ENCODE assay signal across 10 cellular contexts in the genomic region with DNA sequence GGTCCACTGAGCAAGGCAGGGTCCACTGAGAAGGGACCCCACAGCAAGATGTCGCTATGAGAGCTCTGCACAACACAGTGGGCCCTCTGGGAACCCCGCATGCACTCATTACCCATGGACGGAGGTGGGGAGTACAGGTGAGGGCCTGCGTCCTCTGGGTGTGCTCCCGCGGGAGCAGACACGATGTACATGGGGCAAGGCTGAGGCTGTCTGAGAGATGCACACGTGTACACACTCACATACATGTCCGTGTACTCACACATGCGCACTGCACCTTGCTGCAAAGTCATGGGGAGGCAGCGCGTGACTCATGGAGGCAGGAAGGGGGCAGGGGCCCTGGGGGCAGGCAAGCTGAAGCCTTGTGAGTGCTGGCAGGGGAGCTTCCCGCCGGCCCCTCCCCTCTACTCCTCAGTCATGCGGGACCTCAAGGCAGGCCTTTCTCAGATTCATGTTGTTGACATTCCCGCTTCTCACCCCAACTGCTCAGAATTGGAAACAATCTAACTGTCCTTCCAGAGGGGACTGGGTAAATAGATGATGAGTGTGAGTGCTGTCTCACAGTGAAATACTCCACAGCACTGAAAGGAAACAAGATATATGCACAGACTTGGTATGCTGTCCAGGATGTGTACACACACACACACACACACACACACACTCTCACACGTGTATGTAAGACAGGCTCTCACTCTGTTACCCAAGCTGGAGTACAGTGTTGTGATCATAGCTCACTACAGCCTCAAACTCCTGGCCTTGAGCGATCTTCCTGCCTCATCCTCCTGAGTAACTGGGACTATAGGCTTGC. TPM values are rescaled to one million over a fixed set of nuclear protein-coding genes. Genes with fewer than 3 reads are reported as not detected.
DNase-seq lines count a peak whose midpoint lies in the region; ATAC-seq and TF ChIP-seq lines count a peak whose summit lies in the region.
"Had no signal": no experiment of that assay in that cellular context is flagged by ENCODE, and none has a peak within 500 bp of the region (broad histone marks: within the 10 kb centered on the region; RNA-seq: fewer than 3 reads in every experiment).

No MANE protein-coding gene starts in this region.

- TF ChIP-seq POLR2A in suprapubic skin (IDR thresholded peaks at IDR 0.05), result no peak

- H3K4me3 Mint-ChIP-seq in activated T-cell treated with anti-CD3 and anti-CD28 coated beads, Interleukin-2, amount 50 U/mL, for 4 hours, result no peak overlapping the region

- no peak for TF ChIP-seq EP300 in suprapubic skin (IDR thresholded peaks at IDR 0.05)

- no peak overlapping the region for H3K4me3 ChIP-seq in suprapubic skin
- H3K4me3 ChIP-seq: BLaER1 treated with 17β-estradiol and CSF1 and Interleukin-3, amounts not matched to agents 10 nM and 100 nM had no signal

- no peaks in the 10 kb centered on the region for H3K4me1 Mint-ChIP-seq in activated T-cell treated with anti-CD3 and anti-CD28 coated beads, Interleukin-2, amount 50 U/mL, for 4 hours (ENCODE audit: low read depth)

- H3K4me1 ChIP-seq in suprapubic skin, result peaks cover 13% of the 10 kb centered on the region

- no peaks in the 10 kb centered on the region for H3K36me3 ChIP-seq in suprapubic skin
- H3K36me3 ChIP-seq: BLaER1 treated with 17β-estradiol and CSF1 and Interleukin-3, amounts not matched to agents 10 nM and 100 nM had no signal

- peaks cover 2% of the 10 kb centered on the region for H3K27me3 Mint-ChIP-seq in activated T-cell treated with anti-CD3 and anti-CD28 coated beads, Interleukin-2, amount 50 U/mL, for 4 hours (ENCODE audit: low read depth)

- ATAC-seq in activated T-cell treated with anti-CD3 and anti-CD28 coated beads, Interleukin-2, amount 50 U/mL, for 4 hours, result no peak
- ATAC-seq in GM21619 (IDR thresholded peaks at IDR 0.05; ENCODE audit: unreplicated experiment), result no peak
- no peak for ATAC-seq in GM21526 (IDR thresholded peaks at IDR 0.05; ENCODE audit: low FRiP score, unreplicated experiment)

- TF ChIP-seq CTCF in suprapubic skin (IDR thresholded peaks at IDR 0.05), result no peak

- no peaks in the 10 kb centered on the region for H3K9me3 ChIP-seq in suprapubic skin
- H3K9me3 ChIP-seq: BLaER1 treated with 17β-estradiol and CSF1 and Interleukin-3, amounts not matched to agents 10 nM and 100 nM had no signal

- H3K36me3 Mint-ChIP-seq in activated T-cell treated with anti-CD3 and anti-CD28 coated beads, Interleukin-2, amount 50 U/mL, for 4 hours (ENCODE audit: insufficient read depth), result no peaks in the 10 kb centered on the region

- WGBS in suprapubic skin, result 49% methylated on average over 13 of the region's 18 CpGs

- peak; percentile 24 to 33 for DNase-seq in activated T-cell treated with anti-CD3 and anti-CD28 coated beads, Interleukin-2, amount 50 U/mL, for 48 hours
- no peak for DNase-seq in activated T-cell treated with anti-CD3 and anti-CD28 coated beads, Interleukin-2, amount 50 U/mL, for 4 hours
- peak; percentile 67 for DNase-seq in SK-MEL-5 (ENCODE audit: low read depth, low spot score)
- DNase-seq in glomerular visceral epithelial cell (ENCODE audit: extremely low spot score), result peak; percentile 98
- no peak for DNase-seq in suprapubic skin (ENCODE audit: low spot score in 2 of 2)
- no peak for DNase-seq in G401 (ENCODE audit: low spot score)
- DNase-seq: activated T-cell treated with anti-CD3 and anti-CD28 coated beads for 4 hours had no signal

- in situ Hi-C loops in SK-MEL-5 (cut with HindIII; ENCODE audit: low pct_unique_long_range_greater_than_20kb, low sequenced_read_pairs) (no loop called here), G401 (cut with HindIII; ENCODE audit: low sequenced_read_pairs) (no loop called here)

- peak overlapping the region; percentile 19 for H3K27ac ChIP-seq in suprapubic skin
- H3K27ac ChIP-seq: BLaER1 treated with 17β-estradiol and CSF1 and Interleukin-3, amounts not matched to agents 10 nM and 100 nM had no signal

- H3K9me3 Mint-ChIP-seq in activated T-cell treated with anti-CD3 and anti-CD28 coated beads, Interleukin-2, amount 50 U/mL, for 4 hours, result no peaks in the 10 kb centered on the region

- H3K27me3 ChIP-seq in suprapubic skin, result no peaks in the 10 kb centered on the region
- H3K27me3 ChIP-seq: BLaER1 treated with 17β-estradiol and CSF1 and Interleukin-3, amounts not matched to agents 10 nM and 100 nM had no signal

RNA-seq across cellular contexts. Expression of gene GOLGA7B, which starts 40.0 kb away (rescaled TPM):
- under 1 TPM; 0.28 to 0.32 (median 0.30) TPM for total RNA-seq in activated T-cell treated with anti-CD3 and anti-CD28 coated beads, Interleukin-2, amount 50 U/mL, for 4 hours
- total RNA-seq in SK-MEL-5 (2014; rRNA removed; shearing (Covaris generic)), result 14.9 and 15.8 TPM in 2 replicates
- 23.3 and 35.4 TPM in 2 replicates for polyA plus RNA-seq in SK-MEL-5 (2015; cell fraction: cytosol; rRNA removed)
- polyA plus RNA-seq in SK-MEL-5 (2015; cell fraction: nucleus; rRNA removed), result 62.5 and 83.1 TPM in 2 replicates
- total RNA-seq in suprapubic skin, result 10 to 100 TPM; 12.0 to 27.9 (median 19.4) TPM
- 0.12 TPM in 1 of 2 replicates, not detected in the other for total RNA-seq in G401 (2014; rRNA removed; shearing (Covaris generic))

Comparison
In these comparisons a context has a peak if more than half of its experiments do, and no peak if none do; other contexts are left out.
1. DNase-seq: peak in activated T-cell treated with anti-CD3 and anti-CD28 coated beads, Interleukin-2, amount 50 U/mL, for 48 hours (2 of 2), SK-MEL-5 (single experiment) and glomerular visceral epithelial cell (single experiment); none in activated T-cell treated with anti-CD3 and anti-CD28 coated beads, Interleukin-2, amount 50 U/mL, for 4 hours (single experiment), suprapubic skin (0 of 2) and G401 (single experiment).
2. RNA of gene GOLGA7B, which starts 40.0 kb away (total RNA-seq): 12.0 to 27.9 TPM in suprapubic skin and 14.9 to 15.8 TPM in SK-MEL-5; 0.28 to 0.32 TPM in activated T-cell treated with anti-CD3 and anti-CD28 coated beads, Interleukin-2, amount 50 U/mL, for 4 hours and 0.12 TPM in G401; every median in the first group is over 4 times any median in the second.